ENCODE assay signal across 1 cellular context in the genomic region with DNA sequence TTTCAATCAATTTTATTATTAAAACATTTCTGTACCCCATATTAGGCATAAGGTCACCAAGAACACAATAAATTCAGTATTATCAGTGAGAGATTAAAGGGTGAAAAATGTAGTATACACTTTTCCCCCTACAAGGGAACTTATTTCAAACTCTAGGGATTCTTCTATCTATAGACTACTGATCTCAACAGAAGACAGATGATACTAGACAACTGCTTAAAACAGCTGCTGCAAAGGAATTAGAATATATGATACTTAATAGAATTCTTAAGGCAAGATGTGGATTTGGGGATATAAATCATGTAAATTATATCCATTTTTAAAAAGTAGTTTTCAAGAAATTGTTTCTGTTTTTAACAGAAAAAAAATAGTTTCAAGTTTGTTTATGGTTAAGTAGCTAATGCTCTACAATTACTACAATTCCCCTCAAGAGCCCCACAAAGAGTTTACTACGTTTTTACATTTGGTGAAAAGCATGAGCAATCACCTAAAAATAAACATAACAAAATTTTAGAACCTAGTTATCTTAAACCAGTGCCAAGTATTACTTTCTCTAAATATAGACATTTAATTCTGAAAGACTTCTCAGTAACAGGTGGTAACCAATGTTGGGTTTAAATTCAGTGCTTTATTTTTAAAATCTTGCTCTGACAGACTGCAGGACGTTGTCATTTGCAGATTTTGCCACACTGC.
TF ChIP-seq lines count a peak whose summit lies in the region.

No MANE protein-coding gene starts in this region.

TF ChIP-seq in HEK293, 187 proteins besides CTCF, POLR2A, EP300 and RAD21 (continued from another document):
- TF ChIP-seq ZNF280C (tag by site-specific recombination; IDR thresholded peaks at IDR 0.05) = no peak
- TF ChIP-seq ZSCAN18 (tag by site-specific recombination; IDR thresholded peaks at IDR 0.05) = no peak
- no peak for TF ChIP-seq SP2 (tag by site-specific recombination; IDR thresholded peaks at IDR 0.05)
